8 cellular contexts compared by ENCODE assay signal in genomic region chr1:8318436-8318835, GRCh38. TPM values are rescaled to one million over a fixed set of nuclear protein-coding genes. Genes with fewer than 3 reads are reported as not detected.
DNase-seq lines count a peak whose midpoint lies in the region; ATAC-seq and TF ChIP-seq lines count a peak whose summit lies in the region.

No MANE protein-coding gene starts in this region.

- intact Hi-C loops in CD4-positive, alpha-beta memory T cell (cut with micrococcal nuclease), result loop anchor here (1.0 to 10.0 kb wide), 2 partner anchors 164 to 292 kb away; partner anchors contain the start of gene ERRFI1

- no peaks in the 10 kb centered on the region for H3K9me3 ChIP-seq in CD4-positive, alpha-beta memory T cell (ENCODE audit: control insufficient read depth in 1 of 2, low read length in 2 of 2)
- H3K9me3 ChIP-seq in duodenal mucosa (ENCODE audit: control insufficient read depth in 1 of 2, low read length in 2 of 2), result no peaks in the 10 kb centered on the region

- peaks cover 11% of the 10 kb centered on the region for H3K4me1 ChIP-seq in CD4-positive, alpha-beta memory T cell (ENCODE audit: insufficient read depth, low read length)
- H3K4me1 ChIP-seq in duodenal mucosa (ENCODE audit: control insufficient read depth in 1 of 2, insufficient read depth in 2 of 2, low read length in 2 of 2), result peaks cover 17 to 20% of the 10 kb centered on the region in 2 donors

- peak overlapping the region in 2 of 7 donors; percentile 52 to 57 for H3K27ac Mint-ChIP-seq in CD4-positive, alpha-beta memory T cell
- no peak overlapping the region for H3K27ac Mint-ChIP-seq in neural crest cell (ENCODE audit: unreplicated experiment)

- CTCF ChIA-PET in CD4-positive, alpha-beta memory T cell (lab: Charles Lee; ENCODE audit: partially characterized antibody), result interaction anchor here (1.7 to 9.9 kb wide), 3 partner anchors 31 to 303 kb away, joined by 4 to 147 read pairs (median 10); no protein-coding TSS in a partner anchor

- H3K27me3 Mint-ChIP-seq in CD4-positive, alpha-beta memory T cell, result peaks cover 11 to 21% of the 10 kb centered on the region in 2 donors
- peaks cover 39% of the 10 kb centered on the region for H3K27me3 Mint-ChIP-seq in neural crest cell (ENCODE audit: low read depth)

- peak overlapping the region; percentile 73 to 84 (median 76) for H3K4me3 Mint-ChIP-seq in CD4-positive, alpha-beta memory T cell
- H3K4me3 Mint-ChIP-seq in neural crest cell, result peak overlapping the region; percentile 80

- H3K36me3 Mint-ChIP-seq in CD4-positive, alpha-beta memory T cell, result no peaks in the 10 kb centered on the region
- H3K36me3 Mint-ChIP-seq in neural crest cell (ENCODE audit: low read depth), result no peaks in the 10 kb centered on the region

- peaks cover 4 to 27% (median 15%) of the 10 kb centered on the region in 4 donors for H3K4me1 Mint-ChIP-seq in CD4-positive, alpha-beta memory T cell
- H3K4me1 Mint-ChIP-seq in neural crest cell, result peaks cover 25% of the 10 kb centered on the region

- H3K9ac ChIP-seq in duodenal mucosa (ENCODE audit: low read depth in 1 of 2, low read length in 2 of 2), result peak overlapping the region; percentile 10 to 53

- POLR2A ChIA-PET in CD4-positive, alpha-beta memory T cell (lab: Charles Lee; ENCODE audit: partially characterized antibody), result interaction anchor here (1.0 to 1.2 kb wide), 3 partner anchors 104 to 305 kb away, joined by 3 to 4 read pairs (median 4); partner anchors contain the start of gene ERRFI1

- peaks cover 0 to 1% (median 0%) of the 10 kb centered on the region in 8 donors for H3K9me3 Mint-ChIP-seq in CD4-positive, alpha-beta memory T cell
- no peaks in the 10 kb centered on the region for H3K9me3 Mint-ChIP-seq in neural crest cell

- TF ChIP-seq CTCF in LNCaP clone FGC (IDR thresholded peaks at IDR 0.05; ENCODE audit: control insufficient read depth, extremely low read depth, insufficient read depth) (no peak), neural crest cell (conservative IDR thresholded peaks at IDR 0.05) (no peak)

- no peak for ATAC-seq in GM19328 (IDR thresholded peaks at IDR 0.05; ENCODE audit: unreplicated experiment)
- ATAC-seq in GM21360 (IDR thresholded peaks at IDR 0.05; ENCODE audit: unreplicated experiment), result no peak

- H3K4me3 ChIP-seq in CD4-positive, alpha-beta memory T cell (ENCODE audit: low read length in 2 of 2), result peak overlapping the region in 1 of 2 donors; percentile 72
- peak overlapping the region; percentile 42 for H3K4me3 ChIP-seq in LNCaP clone FGC (ENCODE audit: low read depth, low read length)
- peak overlapping the region; percentile 67 to 69 for H3K4me3 ChIP-seq in duodenal mucosa (ENCODE audit: low read depth in 1 of 2, low read length in 2 of 2)

- H3K27me3 ChIP-seq in CD4-positive, alpha-beta memory T cell (ENCODE audit: insufficient read depth, low read length), result peaks cover 8% of the 10 kb centered on the region
- H3K27me3 ChIP-seq in duodenal mucosa (ENCODE audit: control insufficient read depth in 1 of 2, insufficient read depth in 2 of 2, low read length in 2 of 2), result peaks cover 5 to 8% of the 10 kb centered on the region in 2 donors

- H3K27ac ChIP-seq in CD4-positive, alpha-beta memory T cell (ENCODE audit: low read depth, low read length), result no peak overlapping the region
- no peak overlapping the region for H3K27ac ChIP-seq in duodenal mucosa (ENCODE audit: low read depth, low read length)

- DNase-seq in CD4-positive, alpha-beta memory T cell, result peak in 1 of 5 donors; percentile 2
- no peak for DNase-seq in LNCaP clone FGC (ENCODE audit: low read depth)
- DNase-seq in neural crest cell (ENCODE audit: low read depth, low spot score), result no peak
- DNase-seq in T1000 (lab: John Stamatoyannopoulos, UW), result no peak
- no peak for DNase-seq in GM19238 (ENCODE audit: insufficient read length, low spot score)

- H3K36me3 ChIP-seq in CD4-positive, alpha-beta memory T cell (ENCODE audit: insufficient read depth, low read length), result no peaks in the 10 kb centered on the region
- no peaks in the 10 kb centered on the region for H3K36me3 ChIP-seq in duodenal mucosa (ENCODE audit: control insufficient read depth in 1 of 2, insufficient read depth in 2 of 2, low read length in 2 of 2)

RNA-seq across cellular contexts. Expression of gene SLC45A1, which starts 0.5 kb away (rescaled TPM):
- total RNA-seq in CD4-positive, alpha-beta memory T cell, result 1 to 10 TPM in 1 of 2 experiments, under 1 TPM in 1; 0.94 to 1.2 TPM
- polyA plus RNA-seq in CD4-positive, alpha-beta memory T cell, result under 1 TPM; 0.33 to 0.52 TPM
- total RNA-seq in neural crest cell, result 2.5 TPM in 2 replicates
